Comparison of ENCODE assay signal across 17 cellular contexts in genomic region chr3:187107989-187108388, GRCh38.
"Had no signal": no experiment of that assay in that cellular context is flagged by ENCODE, and none has a peak within 500 bp of the region (broad histone marks: within the 10 kb centered on the region; RNA-seq: fewer than 3 reads in every experiment).

No MANE protein-coding gene starts in this region.

- H3K27ac ChIP-seq: esophagus muscularis mucosa, neural progenitor cell, parathyroid adenoma, skin epidermis, spleen, suprapubic skin, thyroid gland had no signal

- H3K4me3 ChIP-seq: esophagus muscularis mucosa, mucosa of descending colon, neural progenitor cell, skin epidermis, spleen, suprapubic skin, thyroid gland had no signal

- H3K9me3 ChIP-seq: esophagus muscularis mucosa, mucosa of descending colon, spleen, suprapubic skin, thyroid gland had no signal

- ATAC-seq: left lobe of liver; mucosa of descending colon; naive thymus-derived CD4-positive, alpha-beta T cell; stimulated activated naive B cell treated with anti-CD40 and anti-IgM and Interleukin-4, amounts not matched to agents 10 μg/mL and 1 μg/mL and 100 μg/mL, for 72 hours had no signal

- H3K4me1 ChIP-seq: neural progenitor cell, parathyroid adenoma, suprapubic skin, thyroid gland had no signal

- H3K36me3 ChIP-seq: esophagus muscularis mucosa, neural progenitor cell, spleen, suprapubic skin, thyroid gland had no signal

- DNase-seq: caudate nucleus; cerebellar nuclear complex; dermis blood vessel endothelial cell; effector memory CD4-positive, alpha-beta T cell; foreskin melanocyte; mesenchymal stem cell; mucosa of descending colon; naive thymus-derived CD4-positive, alpha-beta T cell; spleen; stimulated activated naive B cell treated with anti-CD40 and anti-IgM and Interleukin-4, amounts not matched to agents 10 μg/mL and 1 μg/mL and 100 μg/mL, for 72 hours; thyroid gland had no signal

- H3K27me3 ChIP-seq: esophagus muscularis mucosa, neural progenitor cell, spleen, suprapubic skin, thyroid gland had no signal
